Comparison of ENCODE assay signal across 8 cellular contexts in the genomic region with DNA sequence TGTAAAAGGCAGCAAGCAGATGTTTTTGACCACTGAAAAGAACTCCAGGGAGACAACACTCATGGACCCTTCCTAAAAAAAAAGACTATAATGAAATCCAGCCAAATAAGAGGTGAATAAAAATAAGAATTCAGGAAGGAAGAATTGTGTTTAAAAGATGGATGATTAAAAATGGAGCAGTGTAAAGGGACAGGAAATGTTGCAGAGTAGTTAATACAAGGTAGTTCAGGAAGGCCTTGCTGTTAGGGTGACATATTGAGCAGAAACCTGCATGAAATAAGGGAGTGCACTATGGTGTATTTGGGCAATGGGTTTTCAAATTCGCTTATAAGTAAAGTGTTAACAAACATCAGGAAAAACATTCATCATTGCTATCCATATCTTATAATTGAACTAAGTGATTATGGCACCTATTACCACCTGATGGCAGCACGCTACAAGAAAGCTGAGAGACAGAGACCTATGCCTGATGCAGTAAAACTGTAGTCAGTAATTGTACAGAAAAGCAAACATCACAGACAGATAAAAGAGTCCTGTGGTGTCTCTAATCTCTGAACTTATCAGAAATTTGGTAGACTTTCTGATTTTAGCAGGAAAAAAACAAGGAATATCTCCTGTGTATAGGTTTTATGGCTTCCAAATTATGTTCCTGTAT. TPM values are rescaled to one million over a fixed set of nuclear protein-coding genes. Genes with fewer than 3 reads are reported as not detected.
DNase-seq lines count a peak whose midpoint lies in the region; ATAC-seq and TF ChIP-seq lines count a peak whose summit lies in the region.

No MANE protein-coding gene starts in this region.

- H2BK20ac ChIP-seq in H9 (ENCODE audit: low read depth, low read length, poor library complexity, severe bottlenecking) = no peak overlapping the region

- POLR2A ChIA-PET in activated CD4-positive, alpha-beta T cell treated with anti-CD3 and anti-CD28 coated beads for 36 hours (lab: Charles Lee) = no interaction called here

- H2BK15ac ChIP-seq in H9 (ENCODE audit: low read depth, low read length) = no peak overlapping the region

- no peaks in the 10 kb centered on the region for H3K4me1 ChIP-seq in H9 (ENCODE audit: insufficient read depth, low read length)

- ATAC-seq in activated CD4-positive, alpha-beta T cell treated with anti-CD3 and anti-CD28 coated beads for 36 hours = peak; percentile 95
- ATAC-seq in natural killer cell = peak; percentile 60 to 88 (median 67)

- H4K8ac ChIP-seq in H9 (replicated peaks; ENCODE audit: insufficient read length, low read depth, low read length) = no peak overlapping the region

- no peak overlapping the region for H4K5ac ChIP-seq in H9 (ENCODE audit: insufficient read length, low read depth, low read length)

- intact Hi-C loops in activated CD4-positive, alpha-beta T cell treated with anti-CD3 and anti-CD28 coated beads for 36 hours (cut with DNase I, micrococcal nuclease) = loop anchor here (1.0 to 10.0 kb wide), 6 partner anchors 168 to 737 kb away; partner anchors contain the start of genes MRAS (in 2 of the 2), CEP70 (in 1 of the 2) and ESYT3 (in 1 of the 2)
- intact Hi-C loops in natural killer cell (cut with micrococcal nuclease) = loop anchor here (10.0 kb wide), 1 partner anchor 144 kb away; the partner anchor contains the start of gene NME9

- no peaks in the 10 kb centered on the region for H3K9me3 ChIP-seq in H9 (ENCODE audit: control insufficient read depth, low read depth, low read length)

- no peaks in the 10 kb centered on the region for H3K27me3 ChIP-seq in H9 (ENCODE audit: insufficient read depth, low read length)

- no peak overlapping the region for H3K27ac Mint-ChIP-seq in activated CD4-positive, alpha-beta T cell treated with anti-CD3 and anti-CD28 coated beads for 36 hours
- no peak overlapping the region for H3K27ac Mint-ChIP-seq in H9
- H3K27ac Mint-ChIP-seq in natural killer cell = no peak overlapping the region

- no peak overlapping the region for H3K4me2 ChIP-seq in H9 (ENCODE audit: insufficient read depth, insufficient read length, low read length)

- H3K4me3 Mint-ChIP-seq in activated CD4-positive, alpha-beta T cell treated with anti-CD3 and anti-CD28 coated beads for 36 hours = no peak overlapping the region
- H3K4me3 Mint-ChIP-seq in H9 = no peak overlapping the region
- no peak overlapping the region for H3K4me3 Mint-ChIP-seq in natural killer cell

- H2AK5ac ChIP-seq in H9 (ENCODE audit: insufficient read length, low read length) = no peak overlapping the region

- no peaks in the 10 kb centered on the region for H4K20me1 ChIP-seq in H9 (ENCODE audit: control insufficient read depth, insufficient read depth, insufficient read length)

- H3K9me3 Mint-ChIP-seq in activated CD4-positive, alpha-beta T cell treated with anti-CD3 and anti-CD28 coated beads for 36 hours (ENCODE audit: low read depth) = no peaks in the 10 kb centered on the region
- H3K9me3 Mint-ChIP-seq in H9 = peaks cover 0 to 6% of the 10 kb centered on the region in 2 experiments; a peak in 1 of 5 replicates
- no peaks in the 10 kb centered on the region for H3K9me3 Mint-ChIP-seq in natural killer cell

- H3K9ac ChIP-seq in H9 (ENCODE audit: extremely low read depth, insufficient read length, low read length) = no peak overlapping the region

- H3T11ph ChIP-seq in H9 (ENCODE audit: low read length) = no peak overlapping the region

- no peaks in the 10 kb centered on the region for H3K36me3 Mint-ChIP-seq in activated CD4-positive, alpha-beta T cell treated with anti-CD3 and anti-CD28 coated beads for 36 hours (ENCODE audit: low read depth)
- H3K36me3 Mint-ChIP-seq in H9 (ENCODE audit: insufficient read depth in 1 of 3, low read depth in 3 of 3) (no peaks in the 10 kb centered on the region), natural killer cell (no peaks in the 10 kb centered on the region)

- H3K56ac ChIP-seq in H9 (ENCODE audit: insufficient read length, low read depth, low read length) = no peak overlapping the region

- H3K27ac ChIP-seq in H9 (ENCODE audit: insufficient read length, low read depth, low read length) = no peak overlapping the region

- H2BK12ac ChIP-seq in H9 (ENCODE audit: insufficient read length, low read depth, low read length) = no peak overlapping the region

- peaks cover 3% of the 10 kb centered on the region for H3K27me3 Mint-ChIP-seq in activated CD4-positive, alpha-beta T cell treated with anti-CD3 and anti-CD28 coated beads for 36 hours
- peaks cover 26% of the 10 kb centered on the region for H3K27me3 Mint-ChIP-seq in H9 (ENCODE audit: low read depth)
- peaks cover 15 to 40% of the 10 kb centered on the region in 2 donors for H3K27me3 Mint-ChIP-seq in natural killer cell (ENCODE audit: low read depth in 2 of 2)

- no peaks in the 10 kb centered on the region for H3K79me2 ChIP-seq in H9 (ENCODE audit: insufficient read depth, low read length)

- no peak overlapping the region for H3K23ac ChIP-seq in H9 (ENCODE audit: insufficient read length, low read depth, low read length)

- no peak overlapping the region for H3K18ac ChIP-seq in H9 (ENCODE audit: insufficient read length, low read depth, low read length)

- no CpG with 5 or more reads among the region's 2 CpGs for WGBS in H9 (ENCODE audit: extremely low coverage, insufficient read length, low lambda C conversion rate)

- no peak overlapping the region for H2AFZ ChIP-seq in H9 (ENCODE audit: low read length)

- no peaks in the 10 kb centered on the region for H3K79me1 ChIP-seq in H9 (ENCODE audit: insufficient read depth, low read depth, low read length, poor library complexity, severe bottlenecking)

- H2BK5ac ChIP-seq in H9 (ENCODE audit: insufficient read length, low read length) = no peak overlapping the region

- H2BK120ac ChIP-seq in H9 (ENCODE audit: low read depth, low read length, poor library complexity, severe bottlenecking) = no peak overlapping the region

- TF ChIP-seq CTCF in H9 (conservative IDR thresholded peaks at IDR 0.05) (peak; percentile 63), natural killer cell (IDR thresholded peaks at IDR 0.05) (peak; percentile 66)

- H3K14ac ChIP-seq in H9 (ENCODE audit: insufficient read depth, low read length) = no peak overlapping the region

- H3K4me1 Mint-ChIP-seq in activated CD4-positive, alpha-beta T cell treated with anti-CD3 and anti-CD28 coated beads for 36 hours = no peaks in the 10 kb centered on the region
- H3K4me1 Mint-ChIP-seq in H9 (no peaks in the 10 kb centered on the region), natural killer cell (no peaks in the 10 kb centered on the region)

- no peak overlapping the region for H4K91ac ChIP-seq in H9 (ENCODE audit: insufficient read length, low read depth, low read length)

- no peaks in the 10 kb centered on the region for H3K23me2 ChIP-seq in H9 (ENCODE audit: insufficient read length, low read depth, low read length, poor library complexity, severe bottlenecking)

- peak; percentile 61 for DNase-seq in activated CD4-positive, alpha-beta T cell treated with anti-CD3 and anti-CD28 coated beads for 36 hours
- DNase-seq in activated CD4-positive, alpha-beta T cell treated with anti-CD3 and anti-CD28 coated beads for 1 hour = no peak
- no peak for DNase-seq in H9
- peak; percentile 23 for DNase-seq in NCI-H1092 (lab: John Stamatoyannopoulos, UW)
- DNase-seq in SK-N-DZ (ENCODE audit: low spot score) = peak; percentile 28
- DNase-seq in effector CD4-positive, alpha-beta T cell = peak; percentile 7
- DNase-seq in natural killer cell = no peak
- no peak for DNase-seq in ureter (ENCODE audit: low spot score)

- H3K4ac ChIP-seq in H9 (ENCODE audit: low read depth, low read length) = no peak overlapping the region

- CTCF ChIA-PET in activated CD4-positive, alpha-beta T cell treated with anti-CD3 and anti-CD28 coated beads for 36 hours (lab: Charles Lee) = interaction anchor here (0.7 to 2.2 kb wide), 4 partner anchors 24 to 472 kb away, joined by 3 to 9 read pairs (median 4); no protein-coding TSS in a partner anchor

RNA-seq across cellular contexts. Expression of gene DBR1, which starts 5.8 kb away (rescaled TPM):
- total RNA-seq in activated CD4-positive, alpha-beta T cell treated with anti-CD3 and anti-CD28 coated beads for 36 hours = 10 to 100 TPM; 16.4 to 22.0 TPM
- 20.8 and 21.6 TPM in 2 replicates for total RNA-seq in H9 (2021)
- 35.6 and 37.9 TPM in 2 replicates for polyA plus RNA-seq in SK-N-DZ (2014; cell fraction: cytosol; rRNA removed)
- polyA plus RNA-seq in SK-N-DZ (2014; cell fraction: nucleus; rRNA removed) = 9.8 and 12.4 TPM in 2 replicates
- 10 to 100 TPM; 17.0 to 18.4 (median 17.5) TPM for total RNA-seq in natural killer cell
- total RNA-seq in ureter = 17.3 TPM

RNA-seq across cellular contexts. Expression of gene ARMC8, which starts 6.6 kb away (rescaled TPM):
- total RNA-seq in activated CD4-positive, alpha-beta T cell treated with anti-CD3 and anti-CD28 coated beads for 36 hours = 10 to 100 TPM; 38.3 to 46.2 TPM
- 54.7 and 63.6 TPM in 2 replicates for total RNA-seq in H9 (2021)
- polyA plus RNA-seq in SK-N-DZ (2014; cell fraction: cytosol; rRNA removed) = 31.7 and 33.8 TPM in 2 replicates
- 40.3 and 42.4 TPM in 2 replicates for polyA plus RNA-seq in SK-N-DZ (2014; cell fraction: nucleus; rRNA removed)
- total RNA-seq in natural killer cell = 10 to 100 TPM; 75.4 to 93.5 (median 86.4) TPM
- total RNA-seq in ureter = 83.2 TPM

RNA-seq across cellular contexts. Expression of gene A4GNT, which starts 48.3 kb away (rescaled TPM):
- not detected for total RNA-seq in activated CD4-positive, alpha-beta T cell treated with anti-CD3 and anti-CD28 coated beads for 36 hours
- total RNA-seq in H9 (2021) (not detected in 2 replicates), natural killer cell (not detected), ureter (not detected)
- polyA plus RNA-seq in SK-N-DZ (2014; cell fraction: cytosol; rRNA removed) = not detected in 2 replicates
- polyA plus RNA-seq in SK-N-DZ (2014; cell fraction: nucleus; rRNA removed) = not detected in 2 replicates

Comparison
In these comparisons a context has a peak if more than half of its experiments do, and no peak if none do; other contexts are left out.
1. DNase-seq: peak in activated CD4-positive, alpha-beta T cell treated with anti-CD3 and anti-CD28 coated beads for 36 hours (single experiment), NCI-H1092 (single experiment), SK-N-DZ (single experiment) and effector CD4-positive, alpha-beta T cell (single experiment); none in activated CD4-positive, alpha-beta T cell treated with anti-CD3 and anti-CD28 coated beads for 1 hour (single experiment), H9 (single experiment), natural killer cell (single experiment) and ureter (single experiment).